In the genomic region with DNA sequence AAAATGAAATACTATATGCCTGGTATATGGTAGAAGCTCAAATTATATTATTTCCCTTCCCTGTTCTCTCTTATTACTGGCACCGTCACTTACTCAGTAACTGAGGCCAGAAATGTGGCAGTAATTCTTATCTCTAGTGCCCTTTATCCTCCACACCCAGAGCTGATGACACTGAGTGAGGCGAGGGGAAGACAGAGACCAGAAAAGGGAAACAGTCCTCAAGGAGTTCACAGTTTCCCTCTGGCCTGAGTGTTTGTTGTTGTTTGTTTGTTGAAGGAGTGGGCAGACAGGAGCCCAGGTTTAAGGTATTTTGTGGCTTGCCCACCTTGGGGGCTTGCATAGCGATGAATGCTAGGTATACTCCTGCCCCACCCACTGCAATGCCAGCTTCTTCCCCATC, we compare ENCODE assay signal across 1 cellular context.
TF ChIP-seq lines count a peak whose summit lies in the region.

No MANE protein-coding gene starts in this region.

TF ChIP-seq in WTC11, 78 proteins besides CTCF, POLR2A, EP300 and RAD21 (continued from another document):
- TF ChIP-seq, protein P1, sequence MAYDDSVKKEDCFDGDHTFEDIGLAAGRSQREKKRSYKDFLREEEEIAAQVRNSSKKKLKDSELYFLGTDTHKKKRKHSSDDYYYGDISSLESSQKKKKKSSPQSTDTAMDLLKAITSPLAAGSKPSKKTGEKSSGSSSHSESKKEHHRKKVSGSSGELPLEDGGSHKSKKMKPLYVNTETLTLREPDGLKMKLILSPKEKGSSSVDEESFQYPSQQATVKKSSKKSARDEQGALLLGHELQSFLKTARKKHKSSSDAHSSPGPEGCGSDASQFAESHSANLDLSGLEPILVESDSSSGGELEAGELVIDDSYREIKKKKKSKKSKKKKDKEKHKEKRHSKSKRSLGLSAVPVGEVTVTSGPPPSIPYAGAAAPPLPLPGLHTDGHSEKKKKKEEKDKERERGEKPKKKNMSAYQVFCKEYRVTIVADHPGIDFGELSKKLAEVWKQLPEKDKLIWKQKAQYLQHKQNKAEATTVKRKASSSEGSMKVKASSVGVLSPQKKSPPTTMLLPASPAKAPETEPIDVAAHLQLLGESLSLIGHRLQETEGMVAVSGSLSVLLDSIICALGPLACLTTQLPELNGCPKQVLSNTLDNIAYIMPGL (CRISPR knock-in tag; IDR thresholded peaks at IDR 0.05) = no peak
